In the genomic region with DNA sequence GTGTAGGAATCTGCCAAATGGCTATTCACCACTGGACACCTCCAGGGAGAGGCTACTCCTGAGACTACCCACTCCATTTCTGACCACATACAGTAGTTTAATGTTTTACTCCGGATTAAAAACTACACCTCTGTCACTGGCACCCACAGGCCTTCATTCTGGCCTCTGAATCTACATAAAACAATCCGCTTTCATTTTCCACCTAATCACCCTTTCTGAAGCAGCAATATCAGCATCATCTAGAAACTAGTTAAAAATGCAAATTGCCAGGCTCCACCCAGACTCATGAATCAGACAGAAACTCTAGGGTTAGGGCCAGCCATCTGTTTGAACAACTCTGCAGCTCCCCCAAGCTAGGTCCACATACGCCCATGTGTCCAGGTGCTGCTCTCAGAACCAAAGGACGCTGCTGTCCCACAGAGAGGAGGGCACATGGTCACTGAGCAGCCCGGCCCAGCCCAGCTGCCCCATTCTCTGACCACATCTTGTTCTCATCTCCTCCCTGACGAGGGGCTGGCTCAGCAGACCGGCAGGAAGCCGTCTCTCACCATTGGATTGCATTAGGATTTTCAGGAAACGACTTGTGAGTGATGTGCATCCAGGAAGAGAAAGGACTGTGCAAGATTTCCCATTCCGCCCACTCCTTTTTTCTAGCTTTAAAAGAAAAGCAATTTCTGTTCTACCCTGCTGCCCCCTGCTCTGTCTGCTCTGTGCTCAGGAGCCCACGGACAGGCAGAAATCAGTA, we compare ENCODE assay signal across 8 cellular contexts. TPM values are rescaled to one million over a fixed set of nuclear protein-coding genes. Genes with fewer than 3 reads are reported as not detected.
DNase-seq lines count a peak whose midpoint lies in the region; ATAC-seq and TF ChIP-seq lines count a peak whose summit lies in the region.

No MANE protein-coding gene starts in this region.

- peaks cover 93% of the 10 kb centered on the region for H3K4me1 Mint-ChIP-seq in activated CD8-positive, alpha-beta memory T cell treated with anti-CD3 and anti-CD28 coated beads, Interleukin-2, amount 10 ng/mL, durations not matched to agents 7 days and 5 days

- H3K4me3 ChIP-seq in fibroblast of pulmonary artery (replicated peaks; ENCODE audit: low read depth, low read length), result peak overlapping the region; percentile 31

- H3K36me3 Mint-ChIP-seq in activated CD8-positive, alpha-beta memory T cell treated with anti-CD3 and anti-CD28 coated beads, Interleukin-2, amount 10 ng/mL, durations not matched to agents 7 days and 5 days, result peaks cover 59% of the 10 kb centered on the region

- ATAC-seq in GM19397 (IDR thresholded peaks at IDR 0.05; ENCODE audit: unreplicated experiment) (peak; percentile 94), HG03439 (IDR thresholded peaks at IDR 0.05; ENCODE audit: unreplicated experiment) (peak; percentile 98), sciatic nerve (peak; percentile 87)
- peak; percentile 80 for ATAC-seq in activated CD8-positive, alpha-beta memory T cell treated with anti-CD3 and anti-CD28 coated beads, Interleukin-2, amount 10 ng/mL, durations not matched to agents 7 days and 5 days

- H3K27ac Mint-ChIP-seq in activated CD8-positive, alpha-beta memory T cell treated with anti-CD3 and anti-CD28 coated beads, Interleukin-2, amount 10 ng/mL, durations not matched to agents 7 days and 5 days, result peak overlapping the region; percentile 95

- H3K4me3 Mint-ChIP-seq in activated CD8-positive, alpha-beta memory T cell treated with anti-CD3 and anti-CD28 coated beads, Interleukin-2, amount 10 ng/mL, durations not matched to agents 7 days and 5 days, result peak overlapping the region; percentile 68

- no peak for TF ChIP-seq CTCF in fibroblast of pulmonary artery (IDR thresholded peaks at IDR 0.05; ENCODE audit: low read length, missing control alignments)

- no peaks in the 10 kb centered on the region for H3K9me3 Mint-ChIP-seq in activated CD8-positive, alpha-beta memory T cell treated with anti-CD3 and anti-CD28 coated beads, Interleukin-2, amount 10 ng/mL, durations not matched to agents 7 days and 5 days (ENCODE audit: low read depth)

- DNase-seq in AG08395 (ENCODE audit: low spot score) (peak; percentile 68), fibroblast of pulmonary artery (ENCODE audit: low read depth) (peak; percentile 87), sciatic nerve (ENCODE audit: low spot score) (peak; percentile 71), pons (ENCODE audit: low spot score) (no peak), KBM-7 (no peak)
- DNase-seq in activated CD8-positive, alpha-beta memory T cell treated with anti-CD3 and anti-CD28 coated beads, Interleukin-2, amount 10 ng/mL, durations not matched to agents 7 days and 5 days, result peak; percentile 80

- in situ Hi-C loops in KBM-7 (cut with MboI; ENCODE audit: low pct_unique_long_range_greater_than_20kb, low sequenced_read_pairs), result no loop called here

- no peaks in the 10 kb centered on the region for H3K27me3 Mint-ChIP-seq in activated CD8-positive, alpha-beta memory T cell treated with anti-CD3 and anti-CD28 coated beads, Interleukin-2, amount 10 ng/mL, durations not matched to agents 7 days and 5 days

- intact Hi-C loops in sciatic nerve (cut with DNase I), result no loop called here

- CTCF ChIA-PET in activated CD8-positive, alpha-beta memory T cell treated with anti-CD3 and anti-CD28 coated beads, Interleukin-2, amount 10 ng/mL, durations not matched to agents 7 days and 5 days (lab: Charles Lee), result interaction anchor here (0.6 to 2.5 kb wide), 16 partner anchors 10 to 203 kb away, joined by 3 to 12 read pairs (median 4); a partner anchor contains a TSS

RNA-seq across cellular contexts. Expression of a gene that starts 34.7 kb away (rescaled TPM):
- 100 to 1,000 TPM; 219 to 341 TPM for total RNA-seq in activated CD8-positive, alpha-beta memory T cell treated with anti-CD3 and anti-CD28 coated beads, Interleukin-2, amount 10 ng/mL, durations not matched to agents 7 days and 5 days
- 23.0 TPM for total RNA-seq in sciatic nerve

Comparison
In these comparisons a context has a peak if more than half of its experiments do, and no peak if none do; other contexts are left out.
1. DNase-seq: peak in AG08395 (single experiment), activated CD8-positive, alpha-beta memory T cell treated with anti-CD3 and anti-CD28 coated beads, Interleukin-2, amount 10 ng/mL, durations not matched to agents 7 days and 5 days (single experiment), fibroblast of pulmonary artery (single experiment) and sciatic nerve (single experiment); none in pons (single experiment) and KBM-7 (single experiment).
2. Peak in every context shown above with its lines, with median percentiles within 50 percentile points of each other: ATAC-seq.